In genomic region chr18:3624818-3625716, GRCh38 we compare ENCODE assay signal across 8 cellular contexts.
A peak's percentile ranks its signal among the peaks of the same experiment; 100 is the strongest.
DNase-seq lines count a peak whose midpoint lies in the region; ATAC-seq, FAIRE-seq and TF ChIP-seq lines count a peak whose summit lies in the region.

No MANE protein-coding gene starts in this region.

- no peak overlapping the region for H2BK120ac ChIP-seq in neuronal stem cell (ENCODE audit: low read depth, low read length)

- dilution Hi-C loops in endothelial cell of umbilical vein (cut with MboI; ENCODE audit: extremely low pct_ligation_motif_present, low sequenced_read_pairs): no loop called here

- peak overlapping the region; percentile 60 for H3K4me3 Mint-ChIP-seq in activated CD8-positive, alpha-beta T cell treated with anti-CD3 and anti-CD28 coated beads for 36 hours

- no peak overlapping the region for H4K8ac ChIP-seq in neuronal stem cell (ENCODE audit: low read depth, low read length)

- no peak overlapping the region for H3K4ac ChIP-seq in neuronal stem cell (ENCODE audit: low read length)

- TF ChIP-seq EP300 in transverse colon (IDR thresholded peaks at IDR 0.05; ENCODE audit: low read depth): no peak

- H2BK15ac ChIP-seq in neuronal stem cell (ENCODE audit: low read length): no peak overlapping the region

- H2AK5ac ChIP-seq in neuronal stem cell (ENCODE audit: low read depth, low read length): no peak overlapping the region

- H2BK12ac ChIP-seq in neuronal stem cell (ENCODE audit: low read length): no peak overlapping the region

- FAIRE-seq in endothelial cell of umbilical vein (lab: Jason Lieb, UNC): peak; percentile 85

- H2BK5ac ChIP-seq in neuronal stem cell (ENCODE audit: low read length): no peak overlapping the region

- intact Hi-C loops in activated CD8-positive, alpha-beta T cell treated with anti-CD3 and anti-CD28 coated beads for 36 hours (cut with micrococcal nuclease): loop anchor here (1.0 kb wide), 1 partner anchor 19 kb away; no protein-coding TSS in a partner anchor
- intact Hi-C loops in endothelial cell of umbilical vein (cut with micrococcal nuclease) (loop anchor here (1.0 to 2.0 kb wide), 6 partner anchors 22 to 520 kb away; partner anchors contain the start of gene TGIF1), transverse colon (cut with DNase I; ENCODE audit: low total_unique reads) (no loop called here)

- H4K91ac ChIP-seq in neuronal stem cell (ENCODE audit: low read depth, low read length, poor library complexity): no peak overlapping the region

- DNase-seq in BJ (ENCODE audit: low read depth): peak; percentile 84
- peak; percentile 98 for DNase-seq in HT1080 (ENCODE audit: low read depth)
- DNase-seq in activated CD8-positive, alpha-beta T cell treated with anti-CD3 and anti-CD28 coated beads for 36 hours: peak; percentile 85
- DNase-seq in endothelial cell of umbilical vein (ENCODE audit: low read depth, low spot score): peak; percentile 81
- DNase-seq in neuronal stem cell (ENCODE audit: low spot score): no peak
- peak; percentile 42 for DNase-seq in transverse colon
- no peak for DNase-seq in iPS-NIHi11 (ENCODE audit: low spot score)
- no peak for DNase-seq in NCI-H1092 (lab: John Stamatoyannopoulos, UW)

- ATAC-seq in activated CD8-positive, alpha-beta T cell treated with anti-CD3 and anti-CD28 coated beads for 36 hours: peak; percentile 90

- POLR2A ChIA-PET in BJ (lab: Charles Lee) (interaction anchor here (0.6 to 1.4 kb wide), 3 partner anchors 13 to 190 kb away, joined by 3 to 6 read pairs (median 3); no protein-coding TSS in a partner anchor), endothelial cell of umbilical vein (lab: Charles Lee) (interaction anchor here (0.9 to 1.8 kb wide), 6 partner anchors 20 to 40 kb away, joined by 3 to 13 read pairs (median 8); no protein-coding TSS in a partner anchor)
- POLR2A ChIA-PET in activated CD8-positive, alpha-beta T cell treated with anti-CD3 and anti-CD28 coated beads for 36 hours (lab: Charles Lee): interaction anchor here (0.6 to 4.2 kb wide), 3 partner anchors 8 to 22 kb away, joined by 4 to 21 read pairs (median 5); no protein-coding TSS in a partner anchor

- H3K4me3 ChIP-seq in BJ (ENCODE audit: low read depth, low read length) (peak overlapping the region; percentile 14; the same call in 1 of the 2 replicates), endothelial cell of umbilical vein (replicated peaks in 1 of 3; ENCODE audit: insufficient read depth in 1 of 3, low read depth in 1 of 3, low read length in 3 of 3) (peak overlapping the region in 1 of 3 experiments; percentile 21), neuronal stem cell (ENCODE audit: low read length in 2 of 2) (no peak overlapping the region), transverse colon (no peak overlapping the region)

- H3K4me1 ChIP-seq in endothelial cell of umbilical vein (ENCODE audit: control insufficient read depth, extremely low read depth, insufficient read depth, low read length): peaks cover 31% of the 10 kb centered on the region
- peaks cover 16 to 22% of the 10 kb centered on the region in 2 donors for H3K4me1 ChIP-seq in neuronal stem cell (ENCODE audit: control insufficient read depth in 2 of 2, insufficient read depth in 1 of 2, low read depth in 1 of 2, low read length in 2 of 2)
- H3K4me1 ChIP-seq in transverse colon: peaks cover 21 to 29% (median 22%) of the 10 kb centered on the region in 4 donors

- peaks cover 1% of the 10 kb centered on the region for H3K36me3 Mint-ChIP-seq in activated CD8-positive, alpha-beta T cell treated with anti-CD3 and anti-CD28 coated beads for 36 hours (ENCODE audit: low read depth)

- no peaks in the 10 kb centered on the region for H3K27me3 Mint-ChIP-seq in activated CD8-positive, alpha-beta T cell treated with anti-CD3 and anti-CD28 coated beads for 36 hours

- peaks cover 32% of the 10 kb centered on the region for H3K4me1 Mint-ChIP-seq in activated CD8-positive, alpha-beta T cell treated with anti-CD3 and anti-CD28 coated beads for 36 hours (ENCODE audit: low read depth)

- WGBS in neuronal stem cell (ENCODE audit: extremely low coverage in 2 of 2, insufficient read length in 2 of 2, insufficient replicate concordance in 1 of 2), 2 donors: no CpG with 5 or more reads among the region's 11 CpGs
- WGBS in transverse colon (ENCODE audit: low coverage in 1 of 2), 2 donors: 42% methylated on average over 11 of the region's 11 CpGs; no CpG with 5 or more reads in 1 of the 2 donors

- H3K18ac ChIP-seq in neuronal stem cell (ENCODE audit: low read length): peak overlapping the region; percentile 39

- no peak overlapping the region for H3K23ac ChIP-seq in neuronal stem cell (ENCODE audit: low read depth, low read length, poor library complexity)

- no peaks in the 10 kb centered on the region for H3K36me3 ChIP-seq in BJ (ENCODE audit: control insufficient read depth, insufficient read depth, low read length)
- no peaks in the 10 kb centered on the region for H3K36me3 ChIP-seq in endothelial cell of umbilical vein (ENCODE audit: control insufficient read depth in 2 of 2, extremely low read depth in 1 of 2, insufficient read depth in 2 of 2, low read length in 2 of 2)
- no peaks in the 10 kb centered on the region for H3K36me3 ChIP-seq in neuronal stem cell (replicated peaks in 1 of 2; ENCODE audit: control insufficient read depth in 2 of 2, insufficient read depth in 2 of 2, low read length in 2 of 2)
- H3K36me3 ChIP-seq in transverse colon: no peaks in the 10 kb centered on the region

- BruUV-seq in endothelial cell of umbilical vein (replicated peaks; lab: Mats Ljungman, UMichigan): no TSS peak

- TF ChIP-seq POLR2A in endothelial cell of umbilical vein (IDR thresholded peaks at IDR 0.05; ENCODE audit: low read depth, low read length): no peak
- no peak for TF ChIP-seq POLR2A in transverse colon (IDR thresholded peaks at IDR 0.05)

- in situ Hi-C loops in transverse colon (cut with MboI; ENCODE audit: low pct_ligation_motif_present in 1 of 4, low pct_unique_long_range_greater_than_20kb in 1 of 4, low sequenced_read_pairs in 3 of 4): no loop called here

- no peaks in the 10 kb centered on the region for H3K9me3 Mint-ChIP-seq in activated CD8-positive, alpha-beta T cell treated with anti-CD3 and anti-CD28 coated beads for 36 hours

- H3K27ac ChIP-seq in endothelial cell of umbilical vein (ENCODE audit: insufficient read depth, low read depth, low read length) (peak overlapping the region; percentile 89), neuronal stem cell (replicated peaks; ENCODE audit: low read length) (peak overlapping the region; percentile 87), transverse colon (peak overlapping the region; percentile 82 to 86 (median 84))

- no peaks in the 10 kb centered on the region for H3K9me1 ChIP-seq in endothelial cell of umbilical vein (replicated peaks; ENCODE audit: control insufficient read depth, extremely low read depth, insufficient read depth, low read length)

- H3K9me3 ChIP-seq in endothelial cell of umbilical vein (replicated peaks; ENCODE audit: control insufficient read depth, insufficient read depth, low read length) (no peaks in the 10 kb centered on the region), neuronal stem cell (replicated peaks in 1 of 2; ENCODE audit: control insufficient read depth in 2 of 2, insufficient read depth in 1 of 2, low read depth in 1 of 2, low read length in 2 of 2) (no peaks in the 10 kb centered on the region), transverse colon (no peaks in the 10 kb centered on the region)

- no peaks in the 10 kb centered on the region for H3K79me1 ChIP-seq in neuronal stem cell (ENCODE audit: low read depth, low read length)

- H3K27me3 ChIP-seq in BJ (ENCODE audit: control insufficient read depth, insufficient read depth, low read length) (no peaks in the 10 kb centered on the region), endothelial cell of umbilical vein (ENCODE audit: control insufficient read depth in 2 of 2, insufficient read depth in 2 of 2, low read length in 2 of 2) (no peaks in the 10 kb centered on the region), neuronal stem cell (ENCODE audit: control insufficient read depth in 3 of 3, insufficient read depth in 3 of 3, low read depth in 1 of 3, low read length in 3 of 3) (no peaks in the 10 kb centered on the region), transverse colon (no peaks in the 10 kb centered on the region)

- H2AFZ ChIP-seq in endothelial cell of umbilical vein (ENCODE audit: low read depth, low read length) (peak overlapping the region; percentile 57), neuronal stem cell (ENCODE audit: low read length) (peak overlapping the region; percentile 87)

- TF ChIP-seq CTCF in BJ (IDR thresholded peaks at IDR 0.05; ENCODE audit: insufficient read depth, low read depth, low read length) (no peak), endothelial cell of umbilical vein (IDR thresholded peaks at IDR 0.05; ENCODE audit: extremely low read depth in 1 of 2, insufficient read depth in 1 of 2, low read depth in 1 of 2, low read length in 2 of 2) (no peak), transverse colon (IDR thresholded peaks at IDR 0.05) (no peak)
- TF ChIP-seq CTCF in activated CD8-positive, alpha-beta T cell treated with anti-CD3 and anti-CD28 coated beads for 36 hours (IDR thresholded peaks at IDR 0.05): no peak

- CTCF ChIA-PET in BJ (lab: Yijun Ruan, JAX): interaction anchor here (1.0 to 1.7 kb wide), 4 partner anchors 19 to 41 kb away, joined by 4 to 13 read pairs (median 8); no protein-coding TSS in a partner anchor
- CTCF ChIA-PET in activated CD8-positive, alpha-beta T cell treated with anti-CD3 and anti-CD28 coated beads for 36 hours (lab: Charles Lee): interaction anchor here (1.1 to 1.6 kb wide), 3 partner anchors 31 to 328 kb away, joined by 4 to 9 read pairs (median 4); no protein-coding TSS in a partner anchor
- CTCF ChIA-PET in endothelial cell of umbilical vein (lab: Charles Lee): interaction anchor here (0.6 to 2.2 kb wide), 10 partner anchors 8 to 170 kb away, joined by 3 to 26 read pairs (median 4); no protein-coding TSS in a partner anchor

- H3K9ac ChIP-seq in endothelial cell of umbilical vein (replicated peaks; ENCODE audit: extremely low read depth, insufficient read depth, low read length) (peak overlapping the region; percentile 87), neuronal stem cell (ENCODE audit: low read depth, low read length, poor library complexity) (no peak overlapping the region)

- H3K14ac ChIP-seq in neuronal stem cell (ENCODE audit: low read length): no peak overlapping the region

- H3K4me2 ChIP-seq in endothelial cell of umbilical vein (ENCODE audit: insufficient read depth, low read length) (peak overlapping the region; percentile 64), neuronal stem cell (ENCODE audit: insufficient read depth, low read length, poor library complexity, severe bottlenecking) (no peak overlapping the region)

- no peaks in the 10 kb centered on the region for H3K79me2 ChIP-seq in endothelial cell of umbilical vein (ENCODE audit: control insufficient read depth, insufficient read depth, low read length)

- no peaks in the 10 kb centered on the region for H4K20me1 ChIP-seq in endothelial cell of umbilical vein (replicated peaks; ENCODE audit: control insufficient read depth, extremely low read depth, insufficient read depth, low read length)

- H3K27ac Mint-ChIP-seq in activated CD8-positive, alpha-beta T cell treated with anti-CD3 and anti-CD28 coated beads for 36 hours: peak overlapping the region; percentile 92

TF ChIP-seq in endothelial cell of umbilical vein, 7 proteins besides CTCF, POLR2A, EP300 and RAD21 (continues in another document):
- TF ChIP-seq GATA2 (IDR thresholded peaks at IDR 0.05; ENCODE audit: insufficient read depth, insufficient read length, low read depth, low read length): peak; percentile 7

Comparison
In these comparisons a context has a peak if more than half of its experiments do, and no peak if none do; other contexts are left out.
1. DNase-seq: peak in BJ (single experiment), HT1080 (single experiment), activated CD8-positive, alpha-beta T cell treated with anti-CD3 and anti-CD28 coated beads for 36 hours (single experiment), endothelial cell of umbilical vein (single experiment) and transverse colon (single experiment); none in neuronal stem cell (single experiment), iPS-NIHi11 (single experiment) and NCI-H1092 (single experiment).
2. Peak in every context shown above with its lines, with median percentiles within 50 percentile points of each other: H3K27ac ChIP-seq.